In the genomic region with DNA sequence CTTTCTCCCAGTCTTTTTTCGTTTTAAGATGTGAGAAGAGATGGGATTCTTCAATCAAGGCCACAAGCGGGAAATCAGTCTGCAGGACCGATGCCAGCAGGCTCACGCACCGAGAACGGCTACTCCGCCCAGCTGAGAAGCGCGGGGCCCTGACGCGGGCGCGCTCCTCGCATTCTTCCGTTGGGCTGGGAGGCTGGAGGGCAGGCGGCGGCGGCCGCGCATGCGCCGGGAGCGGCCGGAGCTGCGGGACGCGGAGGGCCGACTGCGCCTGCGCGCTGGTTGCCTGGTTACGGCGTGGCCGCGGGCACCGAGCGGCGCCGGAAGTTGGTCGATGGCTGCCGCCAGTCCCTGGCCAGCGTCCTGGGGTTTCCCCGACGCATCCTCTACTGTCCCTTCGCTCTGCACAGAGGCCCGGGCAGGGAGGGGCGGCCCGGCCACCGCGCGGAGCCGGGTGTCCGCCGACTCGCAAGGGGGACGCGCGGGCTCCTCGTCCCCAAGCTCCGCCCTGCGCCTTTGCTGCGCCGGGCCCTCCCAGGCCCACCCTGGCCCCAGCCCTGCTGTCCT, we compare ENCODE assay signal across 1 cellular context.
TF ChIP-seq lines count a peak whose summit lies in the region.

No MANE protein-coding gene starts in this region.

TF ChIP-seq in HepG2, 621 proteins besides CTCF, POLR2A, EP300 and RAD21 (continued from another document and continues in another):
- TF ChIP-seq, protein P1, sequence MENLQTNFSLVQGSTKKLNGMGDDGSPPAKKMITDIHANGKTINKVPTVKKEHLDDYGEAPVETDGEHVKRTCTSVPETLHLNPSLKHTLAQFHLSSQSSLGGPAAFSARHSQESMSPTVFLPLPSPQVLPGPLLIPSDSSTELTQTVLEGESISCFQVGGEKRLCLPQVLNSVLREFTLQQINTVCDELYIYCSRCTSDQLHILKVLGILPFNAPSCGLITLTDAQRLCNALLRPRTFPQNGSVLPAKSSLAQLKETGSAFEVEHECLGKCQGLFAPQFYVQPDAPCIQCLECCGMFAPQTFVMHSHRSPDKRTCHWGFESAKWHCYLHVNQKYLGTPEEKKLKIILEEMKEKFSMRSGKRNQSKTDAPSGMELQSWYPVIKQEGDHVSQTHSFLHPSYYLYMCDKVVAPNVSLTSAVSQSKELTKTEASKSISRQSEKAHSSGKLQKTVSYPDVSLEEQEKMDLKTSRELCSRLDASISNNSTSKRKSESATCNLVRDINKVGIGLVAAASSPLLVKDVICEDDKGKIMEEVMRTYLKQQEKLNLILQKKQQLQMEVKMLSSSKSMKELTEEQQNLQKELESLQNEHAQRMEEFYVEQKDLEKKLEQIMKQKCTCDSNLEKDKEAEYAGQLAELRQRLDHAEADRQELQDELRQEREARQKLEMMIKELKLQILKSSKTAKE (CRISPR knock-in tag; IDR thresholded peaks at IDR 0.05; ENCODE audit: borderline replicate concordance) = no peak
- TF ChIP-seq ELF1 (CRISPR knock-in tag; IDR thresholded peaks at IDR 0.05) = no peak
- no peak for TF ChIP-seq HOXA5 (CRISPR knock-in tag; IDR thresholded peaks at IDR 0.05)
- TF ChIP-seq, protein P2, sequence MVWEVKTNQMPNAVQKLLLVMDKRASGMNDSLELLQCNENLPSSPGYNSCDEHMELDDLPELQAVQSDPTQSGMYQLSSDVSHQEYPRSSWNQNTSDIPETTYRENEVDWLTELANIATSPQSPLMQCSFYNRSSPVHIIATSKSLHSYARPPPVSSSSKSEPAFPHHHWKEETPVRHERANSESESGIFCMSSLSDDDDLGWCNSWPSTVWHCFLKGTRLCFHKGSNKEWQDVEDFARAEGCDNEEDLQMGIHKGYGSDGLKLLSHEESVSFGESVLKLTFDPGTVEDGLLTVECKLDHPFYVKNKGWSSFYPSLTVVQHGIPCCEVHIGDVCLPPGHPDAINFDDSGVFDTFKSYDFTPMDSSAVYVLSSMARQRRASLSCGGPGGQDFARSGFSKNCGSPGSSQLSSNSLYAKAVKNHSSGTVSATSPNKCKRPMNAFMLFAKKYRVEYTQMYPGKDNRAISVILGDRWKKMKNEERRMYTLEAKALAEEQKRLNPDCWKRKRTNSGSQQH (CRISPR knock-in tag; IDR thresholded peaks at IDR 0.05; ENCODE audit: low read depth) = no peak; the same call in 1 of the 2 replicates
- no peak for TF ChIP-seq ZNF160 (CRISPR knock-in tag; IDR thresholded peaks at IDR 0.05)
- TF ChIP-seq KAT7 (CRISPR knock-in tag; IDR thresholded peaks at IDR 0.05; ENCODE audit: borderline replicate concordance) = no peak
- no peak for TF ChIP-seq GATAD2A (CRISPR knock-in tag; IDR thresholded peaks at IDR 0.05)
- TF ChIP-seq ZBTB3 (CRISPR knock-in tag; IDR thresholded peaks at IDR 0.05; ENCODE audit: borderline replicate concordance, low read depth) = no peak
- no peak for TF ChIP-seq SOX6 (IDR thresholded peaks at IDR 0.05)
- no peak for TF ChIP-seq SOX6 (CRISPR knock-in tag; IDR thresholded peaks at IDR 0.05)
- no peak for TF ChIP-seq MXD4 (CRISPR knock-in tag; IDR thresholded peaks at IDR 0.05)
- TF ChIP-seq KDM2A (CRISPR knock-in tag; IDR thresholded peaks at IDR 0.05; ENCODE audit: borderline replicate concordance, low read depth) = peak; percentile 16; the same call in 1 of the 2 replicates
- TF ChIP-seq, protein P3, sequence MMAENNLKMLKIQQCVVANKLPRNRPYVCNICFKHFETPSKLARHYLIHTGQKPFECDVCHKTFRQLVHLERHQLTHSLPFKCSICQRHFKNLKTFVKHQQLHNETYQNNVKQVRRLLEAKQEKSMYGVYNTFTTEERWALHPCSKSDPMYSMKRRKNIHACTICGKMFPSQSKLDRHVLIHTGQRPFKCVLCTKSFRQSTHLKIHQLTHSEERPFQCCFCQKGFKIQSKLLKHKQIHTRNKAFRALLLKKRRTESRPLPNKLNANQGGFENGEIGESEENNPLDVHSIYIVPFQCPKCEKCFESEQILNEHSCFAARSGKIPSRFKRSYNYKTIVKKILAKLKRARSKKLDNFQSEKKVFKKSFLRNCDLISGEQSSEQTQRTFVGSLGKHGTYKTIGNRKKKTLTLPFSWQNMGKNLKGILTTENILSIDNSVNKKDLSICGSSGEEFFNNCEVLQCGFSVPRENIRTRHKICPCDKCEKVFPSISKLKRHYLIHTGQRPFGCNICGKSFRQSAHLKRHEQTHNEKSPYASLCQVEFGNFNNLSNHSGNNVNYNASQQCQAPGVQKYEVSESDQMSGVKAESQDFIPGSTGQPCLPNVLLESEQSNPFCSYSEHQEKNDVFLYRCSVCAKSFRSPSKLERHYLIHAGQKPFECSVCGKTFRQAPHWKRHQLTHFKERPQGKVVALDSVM (CRISPR knock-in tag; IDR thresholded peaks at IDR 0.05) = no peak
- TF ChIP-seq, protein P4, sequence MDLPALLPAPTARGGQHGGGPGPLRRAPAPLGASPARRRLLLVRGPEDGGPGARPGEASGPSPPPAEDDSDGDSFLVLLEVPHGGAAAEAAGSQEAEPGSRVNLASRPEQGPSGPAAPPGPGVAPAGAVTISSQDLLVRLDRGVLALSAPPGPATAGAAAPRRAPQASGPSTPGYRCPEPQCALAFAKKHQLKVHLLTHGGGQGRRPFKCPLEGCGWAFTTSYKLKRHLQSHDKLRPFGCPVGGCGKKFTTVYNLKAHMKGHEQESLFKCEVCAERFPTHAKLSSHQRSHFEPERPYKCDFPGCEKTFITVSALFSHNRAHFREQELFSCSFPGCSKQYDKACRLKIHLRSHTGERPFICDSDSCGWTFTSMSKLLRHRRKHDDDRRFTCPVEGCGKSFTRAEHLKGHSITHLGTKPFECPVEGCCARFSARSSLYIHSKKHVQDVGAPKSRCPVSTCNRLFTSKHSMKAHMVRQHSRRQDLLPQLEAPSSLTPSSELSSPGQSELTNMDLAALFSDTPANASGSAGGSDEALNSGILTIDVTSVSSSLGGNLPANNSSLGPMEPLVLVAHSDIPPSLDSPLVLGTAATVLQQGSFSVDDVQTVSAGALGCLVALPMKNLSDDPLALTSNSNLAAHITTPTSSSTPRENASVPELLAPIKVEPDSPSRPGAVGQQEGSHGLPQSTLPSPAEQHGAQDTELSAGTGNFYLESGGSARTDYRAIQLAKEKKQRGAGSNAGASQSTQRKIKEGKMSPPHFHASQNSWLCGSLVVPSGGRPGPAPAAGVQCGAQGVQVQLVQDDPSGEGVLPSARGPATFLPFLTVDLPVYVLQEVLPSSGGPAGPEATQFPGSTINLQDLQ (CRISPR knock-in tag; IDR thresholded peaks at IDR 0.05) = no peak
- no peak for TF ChIP-seq ZNF350 (CRISPR knock-in tag; IDR thresholded peaks at IDR 0.05; ENCODE audit: borderline replicate concordance, low read depth)
- no peak for TF ChIP-seq ATF7 (IDR thresholded peaks at IDR 0.05)
- no peak for TF ChIP-seq ATF7 (CRISPR knock-in tag; IDR thresholded peaks at IDR 0.05)
- no peak for TF ChIP-seq MAFF (IDR thresholded peaks at IDR 0.05; ENCODE audit: low read depth, low read length)
- TF ChIP-seq KAT2B (IDR thresholded peaks at IDR 0.05; ENCODE audit: borderline replicate concordance, low read depth, low read length) = no peak
- no peak for TF ChIP-seq TBL1XR1 (IDR thresholded peaks at IDR 0.05; ENCODE audit: borderline replicate concordance, low read length, partially characterized antibody)
- no peak; the same call in 1 of the 2 replicates for TF ChIP-seq ZNF547 (CRISPR knock-in tag; IDR thresholded peaks at IDR 0.05)
- 0 out of 2 replicates have a peak, but pooled peaks have one; percentile 24 for TF ChIP-seq ATF7-NPFF (CRISPR knock-in tag; IDR thresholded peaks at IDR 0.05; ENCODE audit: low read depth)
- TF ChIP-seq, protein P5, sequence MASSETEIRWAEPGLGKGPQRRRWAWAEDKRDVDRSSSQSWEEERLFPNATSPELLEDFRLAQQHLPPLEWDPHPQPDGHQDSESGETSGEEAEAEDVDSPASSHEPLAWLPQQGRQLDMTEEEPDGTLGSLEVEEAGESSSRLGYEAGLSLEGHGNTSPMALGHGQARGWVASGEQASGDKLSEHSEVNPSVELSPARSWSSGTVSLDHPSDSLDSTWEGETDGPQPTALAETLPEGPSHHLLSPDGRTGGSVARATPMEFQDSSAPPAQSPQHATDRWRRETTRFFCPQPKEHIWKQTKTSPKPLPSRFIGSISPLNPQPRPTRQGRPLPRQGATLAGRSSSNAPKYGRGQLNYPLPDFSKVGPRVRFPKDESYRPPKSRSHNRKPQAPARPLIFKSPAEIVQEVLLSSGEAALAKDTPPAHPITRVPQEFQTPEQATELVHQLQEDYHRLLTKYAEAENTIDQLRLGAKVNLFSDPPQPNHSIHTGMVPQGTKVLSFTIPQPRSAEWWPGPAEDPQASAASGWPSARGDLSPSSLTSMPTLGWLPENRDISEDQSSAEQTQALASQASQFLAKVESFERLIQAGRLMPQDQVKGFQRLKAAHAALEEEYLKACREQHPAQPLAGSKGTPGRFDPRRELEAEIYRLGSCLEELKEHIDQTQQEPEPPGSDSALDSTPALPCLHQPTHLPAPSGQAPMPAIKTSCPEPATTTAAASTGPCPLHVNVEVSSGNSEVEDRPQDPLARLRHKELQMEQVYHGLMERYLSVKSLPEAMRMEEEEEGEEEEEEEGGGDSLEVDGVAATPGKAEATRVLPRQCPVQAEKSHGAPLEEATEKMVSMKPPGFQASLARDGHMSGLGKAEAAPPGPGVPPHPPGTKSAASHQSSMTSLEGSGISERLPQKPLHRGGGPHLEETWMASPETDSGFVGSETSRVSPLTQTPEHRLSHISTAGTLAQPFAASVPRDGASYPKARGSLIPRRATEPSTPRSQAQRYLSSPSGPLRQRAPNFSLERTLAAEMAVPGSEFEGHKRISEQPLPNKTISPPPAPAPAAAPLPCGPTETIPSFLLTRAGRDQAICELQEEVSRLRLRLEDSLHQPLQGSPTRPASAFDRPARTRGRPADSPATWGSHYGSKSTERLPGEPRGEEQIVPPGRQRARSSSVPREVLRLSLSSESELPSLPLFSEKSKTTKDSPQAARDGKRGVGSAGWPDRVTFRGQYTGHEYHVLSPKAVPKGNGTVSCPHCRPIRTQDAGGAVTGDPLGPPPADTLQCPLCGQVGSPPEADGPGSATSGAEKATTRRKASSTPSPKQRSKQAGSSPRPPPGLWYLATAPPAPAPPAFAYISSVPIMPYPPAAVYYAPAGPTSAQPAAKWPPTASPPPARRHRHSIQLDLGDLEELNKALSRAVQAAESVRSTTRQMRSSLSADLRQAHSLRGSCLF (CRISPR knock-in tag; IDR thresholded peaks at IDR 0.05; ENCODE audit: borderline replicate concordance) = no peak
- TF ChIP-seq MTA3 (CRISPR knock-in tag; IDR thresholded peaks at IDR 0.05) = no peak
- no peak for TF ChIP-seq ZNF317 (CRISPR knock-in tag; IDR thresholded peaks at IDR 0.05)
- no peak for TF ChIP-seq RFXAP (CRISPR knock-in tag; IDR thresholded peaks at IDR 0.05; ENCODE audit: borderline replicate concordance)
- no peak for TF ChIP-seq ZNF225 (CRISPR knock-in tag; IDR thresholded peaks at IDR 0.05)
- no peak for TF ChIP-seq MED8 (CRISPR knock-in tag; IDR thresholded peaks at IDR 0.05; ENCODE audit: insufficient replicate concordance)
- TF ChIP-seq SNAPC2 (CRISPR knock-in tag; IDR thresholded peaks at IDR 0.05) = no peak
- TF ChIP-seq KDM1A (CRISPR knock-in tag; IDR thresholded peaks at IDR 0.05) = no peak
- TF ChIP-seq ZNF839 (CRISPR knock-in tag; IDR thresholded peaks at IDR 0.05; ENCODE audit: borderline replicate concordance) = no peak
- TF ChIP-seq KLF11 (CRISPR knock-in tag; IDR thresholded peaks at IDR 0.05) = peak; percentile 48; the same call in 1 of the 2 replicates
- no peak for TF ChIP-seq NPAS2 (CRISPR knock-in tag; IDR thresholded peaks at IDR 0.05; ENCODE audit: borderline replicate concordance)
- TF ChIP-seq NR2F1 (CRISPR knock-in tag; IDR thresholded peaks at IDR 0.05) = no peak
- TF ChIP-seq SP2 (CRISPR knock-in tag; IDR thresholded peaks at IDR 0.05) = 0 out of 2 replicates have a peak, but pooled peaks have one; percentile 16
- TF ChIP-seq ZNF468 (CRISPR knock-in tag; IDR thresholded peaks at IDR 0.05) = no peak
- no peak for TF ChIP-seq U2AF2 (IDR thresholded peaks at IDR 0.05; ENCODE audit: low read depth, low read length)
- no peak; the same call in 1 of the 2 replicates for TF ChIP-seq ZFY (CRISPR knock-in tag; IDR thresholded peaks at IDR 0.05)
- no peak; the same call in 1 of the 2 replicates for TF ChIP-seq ZC3H13 (CRISPR knock-in tag; IDR thresholded peaks at IDR 0.05)
- no peak for TF ChIP-seq NRL (CRISPR knock-in tag; IDR thresholded peaks at IDR 0.05; ENCODE audit: borderline replicate concordance)
- 0 out of 2 replicates have a peak, but pooled peaks have one; percentile 18 for TF ChIP-seq FOXA3 (CRISPR knock-in tag; IDR thresholded peaks at IDR 0.05)
- TF ChIP-seq ZNF83 (CRISPR knock-in tag; IDR thresholded peaks at IDR 0.05; ENCODE audit: borderline replicate concordance) = no peak
- no peak for TF ChIP-seq CHCHD3 (CRISPR knock-in tag; IDR thresholded peaks at IDR 0.05)
- no peak for TF ChIP-seq SMAD9 (CRISPR knock-in tag; IDR thresholded peaks at IDR 0.05)
- no peak for TF ChIP-seq CBX1 (IDR thresholded peaks at IDR 0.05; ENCODE audit: low read depth)
- TF ChIP-seq HNRNPUL1 (IDR thresholded peaks at IDR 0.05; ENCODE audit: low read depth, low read length) = no peak
- no peak for TF ChIP-seq YEATS4 (CRISPR knock-in tag; IDR thresholded peaks at IDR 0.05; ENCODE audit: borderline replicate concordance)
- no peak for TF ChIP-seq STAT5B (CRISPR knock-in tag; IDR thresholded peaks at IDR 0.05)
- no peak for TF ChIP-seq SYNCRIP (IDR thresholded peaks at IDR 0.05; ENCODE audit: insufficient read depth, low read depth, low read length)
- TF ChIP-seq ZNF10 (CRISPR knock-in tag; IDR thresholded peaks at IDR 0.05; ENCODE audit: borderline replicate concordance, low read depth) = no peak
- TF ChIP-seq ZNF749 (CRISPR knock-in tag; IDR thresholded peaks at IDR 0.05; ENCODE audit: borderline replicate concordance) = no peak
- TF ChIP-seq NFE2L2 (IDR thresholded peaks at IDR 0.05; ENCODE audit: low read length) = no peak
- peak; percentile 30 for TF ChIP-seq XRCC5 (optimal IDR thresholded peaks at IDR 0.05; ENCODE audit: low read length)
- no peak for TF ChIP-seq CCAR2 (optimal IDR thresholded peaks at IDR 0.05; ENCODE audit: low read depth, low read length)
- no peak for TF ChIP-seq ZNF224 (CRISPR knock-in tag; IDR thresholded peaks at IDR 0.05)
- TF ChIP-seq MAFK (conservative IDR thresholded peaks at IDR 0.05 in 1 of 2, IDR thresholded peaks at IDR 0.05 in 1 of 2; ENCODE audit: low read length in 2 of 2) = no peak
- no peak for TF ChIP-seq KMT2B (CRISPR knock-in tag; IDR thresholded peaks at IDR 0.05)
- TF ChIP-seq, protein P6, sequence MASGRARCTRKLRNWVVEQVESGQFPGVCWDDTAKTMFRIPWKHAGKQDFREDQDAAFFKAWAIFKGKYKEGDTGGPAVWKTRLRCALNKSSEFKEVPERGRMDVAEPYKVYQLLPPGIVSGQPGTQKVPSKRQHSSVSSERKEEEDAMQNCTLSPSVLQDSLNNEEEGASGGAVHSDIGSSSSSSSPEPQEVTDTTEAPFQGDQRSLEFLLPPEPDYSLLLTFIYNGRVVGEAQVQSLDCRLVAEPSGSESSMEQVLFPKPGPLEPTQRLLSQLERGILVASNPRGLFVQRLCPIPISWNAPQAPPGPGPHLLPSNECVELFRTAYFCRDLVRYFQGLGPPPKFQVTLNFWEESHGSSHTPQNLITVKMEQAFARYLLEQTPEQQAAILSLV (CRISPR knock-in tag; IDR thresholded peaks at IDR 0.05; ENCODE audit: borderline replicate concordance) = peak; percentile 29; the same call in 1 of the 2 replicates
- TF ChIP-seq NFE2L1 (CRISPR knock-in tag; IDR thresholded peaks at IDR 0.05; ENCODE audit: borderline replicate concordance) = no peak
- 0 out of 2 replicates have a peak, but pooled peaks have one; percentile 17 for TF ChIP-seq THAP11 (CRISPR knock-in tag; IDR thresholded peaks at IDR 0.05)
- TF ChIP-seq ZSCAN12 (CRISPR knock-in tag; IDR thresholded peaks at IDR 0.05) = no peak
